ENCODE assay signal across 8 cellular contexts in genomic region chr11:111378773-111379499, GRCh38. TPM values are rescaled to one million over a fixed set of nuclear protein-coding genes. Genes with fewer than 3 reads are reported as not detected.
DNase-seq lines count a peak whose midpoint lies in the region; ATAC-seq and TF ChIP-seq lines count a peak whose summit lies in the region.

A gene with protein sequence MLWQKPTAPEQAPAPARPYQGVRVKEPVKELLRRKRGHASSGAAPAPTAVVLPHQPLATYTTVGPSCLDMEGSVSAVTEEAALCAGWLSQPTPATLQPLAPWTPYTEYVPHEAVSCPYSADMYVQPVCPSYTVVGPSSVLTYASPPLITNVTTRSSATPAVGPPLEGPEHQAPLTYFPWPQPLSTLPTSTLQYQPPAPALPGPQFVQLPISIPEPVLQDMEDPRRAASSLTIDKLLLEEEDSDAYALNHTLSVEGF (minus strand): TSS chr11:111379275. CDS start chr11:111379177, 98 bp downstream.

- DNase-seq in DMS53 (lab: John Stamatoyannopoulos, UW) = peak; percentile 84
- peak; percentile 68 for DNase-seq in activated T-helper 2 cell treated with anti-CD3 and anti-CD28 coated beads, Interferon-gamma antibody, Interleukin-2, Interleukin-4, amounts not matched to agents 10 μg/mL and 5 μg/mL and 100 μg/mL, durations not matched to agents 14 hours and 24 hours and 36 hours (ENCODE audit: low spot score)
- peak; percentile 81 to 86 for DNase-seq in memory B cell (ENCODE audit: low spot score in 2 of 2)
- peak in 1 of 2 donors; percentile 70 for DNase-seq in suprapubic skin (ENCODE audit: low spot score in 2 of 2)
- DNase-seq in NK-92 treated with Interleukin-12 subunit alpha and Interleukin-12 subunit beta, amount 100 ng/mL, for 24 hours (lab: John Stamatoyannopoulos, UW) = no peak
- no peak for DNase-seq in amygdala (lab: John Stamatoyannopoulos, UW)

- no peaks in the 10 kb centered on the region for H3K27me3 ChIP-seq in suprapubic skin

- H3K4me1 ChIP-seq in suprapubic skin = peaks cover 15% of the 10 kb centered on the region

- intact Hi-C loops in activated T-helper 2 cell treated with anti-CD3 and anti-CD28 coated beads, Interferon-gamma antibody, Interleukin-2, Interleukin-4, amounts not matched to agents 10 μg/mL and 5 μg/mL and 100 μg/mL, durations not matched to agents 14 hours and 24 hours and 36 hours (cut with micrococcal nuclease) = loop anchor here (1.0 to 10.0 kb wide), 9 partner anchors 8 to 1394 kb away; partner anchors contain the start of genes DIXDC1 and PPP2R1B

- H3K4me3 Mint-ChIP-seq in activated T-helper 2 cell treated with anti-CD3 and anti-CD28 coated beads, Interferon-gamma antibody, Interleukin-2, Interleukin-4, amounts not matched to agents 10 μg/mL and 5 μg/mL and 100 μg/mL, durations not matched to agents 14 hours and 24 hours and 36 hours (ENCODE audit: low read depth) = peak within 1 kb of the TSS; percentile 80
- H3K4me3 Mint-ChIP-seq in memory B cell = peak within 1 kb of the TSS; percentile 100

- H3K4me1 Mint-ChIP-seq in activated T-helper 2 cell treated with anti-CD3 and anti-CD28 coated beads, Interferon-gamma antibody, Interleukin-2, Interleukin-4, amounts not matched to agents 10 μg/mL and 5 μg/mL and 100 μg/mL, durations not matched to agents 14 hours and 24 hours and 36 hours (ENCODE audit: low read depth) = peaks cover 73% of the 10 kb centered on the region
- peaks cover 38% of the 10 kb centered on the region for H3K4me1 Mint-ChIP-seq in memory B cell

- H3K9me3 Mint-ChIP-seq in activated T-helper 2 cell treated with anti-CD3 and anti-CD28 coated beads, Interferon-gamma antibody, Interleukin-2, Interleukin-4, amounts not matched to agents 10 μg/mL and 5 μg/mL and 100 μg/mL, durations not matched to agents 14 hours and 24 hours and 36 hours = no peaks in the 10 kb centered on the region
- H3K9me3 Mint-ChIP-seq in memory B cell = no peaks in the 10 kb centered on the region

- peak; percentile 57 for ATAC-seq in GM21423 (IDR thresholded peaks at IDR 0.05; ENCODE audit: unreplicated experiment)
- ATAC-seq in memory B cell (ENCODE audit: low read depth) = peak; percentile 77

- peak within 1 kb of the TSS; percentile 22 for H3K4me3 ChIP-seq in suprapubic skin

- WGBS in suprapubic skin = 17% methylated on average over 11 of the region's 30 CpGs

- TF ChIP-seq POLR2A in suprapubic skin (IDR thresholded peaks at IDR 0.05) = no peak

- H3K27ac Mint-ChIP-seq in activated T-helper 2 cell treated with anti-CD3 and anti-CD28 coated beads, Interferon-gamma antibody, Interleukin-2, Interleukin-4, amounts not matched to agents 10 μg/mL and 5 μg/mL and 100 μg/mL, durations not matched to agents 14 hours and 24 hours and 36 hours = peak within 1 kb of the TSS; percentile 98
- peak within 1 kb of the TSS; percentile 97 for H3K27ac Mint-ChIP-seq in memory B cell

- no peaks in the 10 kb centered on the region for H3K27me3 Mint-ChIP-seq in activated T-helper 2 cell treated with anti-CD3 and anti-CD28 coated beads, Interferon-gamma antibody, Interleukin-2, Interleukin-4, amounts not matched to agents 10 μg/mL and 5 μg/mL and 100 μg/mL, durations not matched to agents 14 hours and 24 hours and 36 hours (ENCODE audit: low read depth)
- H3K27me3 Mint-ChIP-seq in memory B cell = no peaks in the 10 kb centered on the region

- H3K27ac ChIP-seq in KOPT-K1 (ENCODE audit: low read depth, low read length, poor library complexity, severe bottlenecking) (peak within 1 kb of the TSS; percentile 97), suprapubic skin (peak within 1 kb of the TSS; percentile 68)

- H3K36me3 ChIP-seq in KOPT-K1 (ENCODE audit: insufficient read depth, low read length) = no peaks in the 10 kb centered on the region
- H3K36me3 ChIP-seq in suprapubic skin = no peaks in the 10 kb centered on the region

- H3K36me3 Mint-ChIP-seq in activated T-helper 2 cell treated with anti-CD3 and anti-CD28 coated beads, Interferon-gamma antibody, Interleukin-2, Interleukin-4, amounts not matched to agents 10 μg/mL and 5 μg/mL and 100 μg/mL, durations not matched to agents 14 hours and 24 hours and 36 hours (ENCODE audit: low read depth) = peaks cover 9% of the 10 kb centered on the region
- H3K36me3 Mint-ChIP-seq in memory B cell = peaks cover 19% of the 10 kb centered on the region

- TF ChIP-seq CTCF in suprapubic skin (IDR thresholded peaks at IDR 0.05) = no peak

- H3K9me3 ChIP-seq in KOPT-K1 (ENCODE audit: insufficient read depth, low read length, poor library complexity, severe bottlenecking) (no peaks in the 10 kb centered on the region), suprapubic skin (no peaks in the 10 kb centered on the region)

- no peak for TF ChIP-seq EP300 in suprapubic skin (IDR thresholded peaks at IDR 0.05)

RNA-seq across cellular contexts. Expression of the gene that starts here (rescaled TPM):
- total RNA-seq in activated T-helper 2 cell treated with anti-CD3 and anti-CD28 coated beads, Interferon-gamma antibody, Interleukin-2, Interleukin-4, amounts not matched to agents 10 μg/mL and 5 μg/mL and 100 μg/mL, durations not matched to agents 14 hours and 24 hours and 36 hours = 35.2 and 37.2 TPM in 2 replicates
- total RNA-seq in suprapubic skin = not detected

Comparison
In these comparisons a context has a peak if more than half of its experiments do, and no peak if none do; other contexts are left out.
1. RNA of the gene that starts here (total RNA-seq): 35.2 to 37.2 TPM in activated T-helper 2 cell treated with anti-CD3 and anti-CD28 coated beads, Interferon-gamma antibody, Interleukin-2, Interleukin-4, amounts not matched to agents 10 μg/mL and 5 μg/mL and 100 μg/mL, durations not matched to agents 14 hours and 24 hours and 36 hours; not detected in suprapubic skin; every median in the first group is over 10 times any median in the second.
2. DNase-seq: peak in DMS53 (single experiment), activated T-helper 2 cell treated with anti-CD3 and anti-CD28 coated beads, Interferon-gamma antibody, Interleukin-2, Interleukin-4, amounts not matched to agents 10 μg/mL and 5 μg/mL and 100 μg/mL, durations not matched to agents 14 hours and 24 hours and 36 hours (single experiment) and memory B cell (2 of 2); none in NK-92 treated with Interleukin-12 subunit alpha and Interleukin-12 subunit beta, amount 100 ng/mL, for 24 hours (single experiment) and amygdala (0 of 56).